In genomic region chr15:70112018-70112395, GRCh38 we compare ENCODE assay signal across 11 cellular contexts. TPM values are rescaled to one million over a fixed set of nuclear protein-coding genes. Genes with fewer than 3 reads are reported as not detected.
A peak's percentile ranks its signal among the peaks of the same experiment; 100 is the strongest.
DNase-seq lines count a peak whose midpoint lies in the region; ATAC-seq and TF ChIP-seq lines count a peak whose summit lies in the region.
"Had no signal": no experiment of that assay in that cellular context is flagged by ENCODE, and none has a peak within 500 bp of the region (broad histone marks: within the 10 kb centered on the region; RNA-seq: fewer than 3 reads in every experiment).

No MANE protein-coding gene starts in this region.

- peak overlapping the region; percentile 42 for H3K4me3 Mint-ChIP-seq in nephron progenitor cell

- H3K9me3 Mint-ChIP-seq in nephron progenitor cell: no peaks in the 10 kb centered on the region

- H3K27me3 ChIP-seq in heart right ventricle: peaks cover 0 to 7% (median 0%) of the 10 kb centered on the region in 7 donors
- H3K27me3 ChIP-seq in dorsolateral prefrontal cortex: peaks cover 0 to 5% (median 0%) of the 10 kb centered on the region in 45 donors
- H3K27me3 ChIP-seq in uterus: no peaks in the 10 kb centered on the region

- TF ChIP-seq POLR2A in uterus (IDR thresholded peaks at IDR 0.05): no peak

- peak overlapping the region; percentile 12 for H3K27ac Mint-ChIP-seq in nephron progenitor cell

- 21 to 31% methylated on average over 4 to 5 of the region's 5 CpGs for WGBS in heart right ventricle, 2 donors

- H3K27ac ChIP-seq in heart right ventricle (peak overlapping the region; percentile 72 to 94 (median 88)), dorsolateral prefrontal cortex (peak overlapping the region in 56 of 59 donors; percentile 48 to 90 (median 76)), uterus (peak overlapping the region; percentile 78 to 88)

- no peaks in the 10 kb centered on the region for H3K36me3 Mint-ChIP-seq in nephron progenitor cell (ENCODE audit: low read depth)

- peaks cover 8 to 40% (median 22%) of the 10 kb centered on the region in 9 donors for H3K4me1 ChIP-seq in heart right ventricle
- peaks cover 0 to 7% of the 10 kb centered on the region in 2 donors for H3K4me1 ChIP-seq in uterus

- H3K4me3 ChIP-seq in heart right ventricle: peak overlapping the region in 7 of 10 donors; percentile 1 to 39 (median 36)
- peak overlapping the region in 30 of 59 donors; percentile 4 to 47 (median 22) for H3K4me3 ChIP-seq in dorsolateral prefrontal cortex
- no peak overlapping the region for H3K4me3 ChIP-seq in uterus

- no peaks in the 10 kb centered on the region for H3K9me3 ChIP-seq in heart right ventricle
- H3K9me3 ChIP-seq in uterus: no peaks in the 10 kb centered on the region
- H3K9me3 ChIP-seq: prostate gland had no signal

- no peak for DNase-seq in heart right ventricle
- no peak for DNase-seq in cardiac septum (ENCODE audit: low spot score)
- no peak for DNase-seq in dorsolateral prefrontal cortex
- DNase-seq in nephron progenitor cell: no peak
- no peak for DNase-seq in uterus
- DNase-seq in AG20443 (ENCODE audit: low spot score): no peak
- DNase-seq: activated CD8-positive, alpha-beta memory T cell treated with anti-CD3 and anti-CD28 coated beads for 24 hours; AML-193 had no signal

- H3K27me3 Mint-ChIP-seq in nephron progenitor cell (ENCODE audit: low read depth, poor library complexity): peaks cover 43% of the 10 kb centered on the region

- intact Hi-C loops in heart right ventricle (cut with DNase I) (loop anchor here in 2 of 10 donors (5.0 to 10.0 kb wide), 2 partner anchors 55 to 153 kb away; no protein-coding TSS in a partner anchor), cardiac septum (cut with DNase I) (loop anchor here (5.0 to 10.0 kb wide), 3 partner anchors 45 to 343 kb away; no protein-coding TSS in a partner anchor), dorsolateral prefrontal cortex (cut with DNase I) (no loop called here), uterus (cut with DNase I; ENCODE audit: low total_unique reads) (no loop called here)

- H3K4me1 Mint-ChIP-seq in nephron progenitor cell: peaks cover 41% of the 10 kb centered on the region

- H3K36me3 ChIP-seq in heart right ventricle (no peaks in the 10 kb centered on the region), uterus (no peaks in the 10 kb centered on the region)
- H3K36me3 ChIP-seq: prostate gland had no signal

- TF ChIP-seq CTCF in heart right ventricle (IDR thresholded peaks at IDR 0.05) (no peak), dorsolateral prefrontal cortex (IDR thresholded peaks at IDR 0.05 in 54 of 56, conservative IDR thresholded peaks at IDR 0.05 in 2 of 56; ENCODE audit: low read depth in 1 of 56, partially characterized antibody in 56 of 56) (no peak), nephron progenitor cell (IDR thresholded peaks at IDR 0.05) (no peak), uterus (IDR thresholded peaks at IDR 0.05) (no peak)

- ATAC-seq in heart right ventricle (peak in 2 of 8 donors; percentile 14 to 18), HG03521 (IDR thresholded peaks at IDR 0.05; ENCODE audit: unreplicated experiment) (no peak), HG03520 (IDR thresholded peaks at IDR 0.05; ENCODE audit: unreplicated experiment) (no peak)

RNA-seq across cellular contexts. Expression of gene TLE3, which starts 14.3 kb away (rescaled TPM):
- total RNA-seq in heart right ventricle (10 to 100 TPM in 9 of 10 donors, 1 to 10 TPM in 1; 9.7 to 21.7 (median 13.6) TPM), cardiac septum (32.6 TPM), dorsolateral prefrontal cortex (10 to 100 TPM; 22.5 to 97.6 (median 43.5) TPM), uterus (100 to 1,000 TPM in 1 of 4 donors, 10 to 100 TPM in 2, 1 to 10 TPM in 1; 7.4 to 244 (median 49.4) TPM)
- polyA plus RNA-seq in heart right ventricle: 1 to 10 TPM; 7.5 to 8.4 TPM

Comparison
In these comparisons a context has a peak if more than half of its experiments do, and no peak if none do; other contexts are left out.
1. H3K4me3 ChIP-seq: peak in heart right ventricle (7 of 10) and dorsolateral prefrontal cortex (30 of 59); none in uterus (0 of 2).
2. Peak in every context shown above with its lines, with median percentiles within 50 percentile points of each other: H3K27ac ChIP-seq.